ENCODE assay signal across 8 cellular contexts in genomic region chr14:64812412-64812811, GRCh38.
DNase-seq lines count a peak whose midpoint lies in the region; ATAC-seq and TF ChIP-seq lines count a peak whose summit lies in the region.

No MANE protein-coding gene starts in this region.

- intact Hi-C loops in colonic mucosa (cut with DNase I) (no loop called here), adrenal gland (cut with DNase I) (no loop called here)

- no peaks in the 10 kb centered on the region for H3K27me3 Mint-ChIP-seq in mesothelial cell of epicardium (ENCODE audit: low read depth)

- no peak overlapping the region for H3K4me3 Mint-ChIP-seq in mesothelial cell of epicardium

- ATAC-seq in GM21717 (IDR thresholded peaks at IDR 0.05; ENCODE audit: unreplicated experiment) (peak; percentile 61), GM21390 (IDR thresholded peaks at IDR 0.05; ENCODE audit: unreplicated experiment) (no peak)

- H3K36me3 ChIP-seq in colonic mucosa: no peaks in the 10 kb centered on the region
- H3K36me3 ChIP-seq in suprapubic skin: no peaks in the 10 kb centered on the region
- H3K36me3 ChIP-seq in adrenal gland (replicated peaks in 1 of 2): no peaks in the 10 kb centered on the region

- TF ChIP-seq POLR2A in suprapubic skin (IDR thresholded peaks at IDR 0.05) (no peak), adrenal gland (IDR thresholded peaks at IDR 0.05) (no peak)

- TF ChIP-seq CTCF in colonic mucosa (IDR thresholded peaks at IDR 0.05): no peak
- no peak for TF ChIP-seq CTCF in suprapubic skin (IDR thresholded peaks at IDR 0.05)
- no peak for TF ChIP-seq CTCF in mesothelial cell of epicardium (IDR thresholded peaks at IDR 0.05; ENCODE audit: unreplicated experiment)
- TF ChIP-seq CTCF in adrenal gland (IDR thresholded peaks at IDR 0.05): no peak

- no peaks in the 10 kb centered on the region for H3K4me1 ChIP-seq in colonic mucosa
- H3K4me1 ChIP-seq in suprapubic skin: no peaks in the 10 kb centered on the region
- peaks cover 4 to 16% of the 10 kb centered on the region in 2 donors for H3K4me1 ChIP-seq in adrenal gland (replicated peaks in 1 of 2)

- H3K9me3 ChIP-seq in colonic mucosa: no peaks in the 10 kb centered on the region
- no peaks in the 10 kb centered on the region for H3K9me3 ChIP-seq in suprapubic skin
- H3K9me3 ChIP-seq in adrenal gland (replicated peaks in 1 of 3): no peaks in the 10 kb centered on the region

- H3K4me1 Mint-ChIP-seq in mesothelial cell of epicardium: peaks cover 11% of the 10 kb centered on the region

- no peak for TF ChIP-seq EP300 in suprapubic skin (IDR thresholded peaks at IDR 0.05)

- DNase-seq in NCI-H2227 treated with DMSO at 0.1 percent for 48 hours (lab: John Stamatoyannopoulos, UW) (peak; percentile 23), colonic mucosa (peak; percentile 83), suprapubic skin (ENCODE audit: low spot score in 2 of 2) (no peak), mesothelial cell of epicardium (ENCODE audit: low spot score in 2 of 2, unreplicated experiment in 2 of 2) (no peak), adrenal gland (no peak)
- peak; percentile 42 for DNase-seq in stimulated activated CD4-positive, alpha-beta T cell treated with anti-CD3 and anti-CD28 coated beads, Interleukin-1b, Interleukin-23, amount 100 ng/mL, for 48 hours

- no peak overlapping the region for H3K27ac ChIP-seq in colonic mucosa
- no peak overlapping the region for H3K27ac ChIP-seq in suprapubic skin
- no peak overlapping the region for H3K27ac ChIP-seq in adrenal gland

- no peaks in the 10 kb centered on the region for H3K9me3 Mint-ChIP-seq in mesothelial cell of epicardium

- H3K27me3 ChIP-seq in colonic mucosa: no peaks in the 10 kb centered on the region
- no peaks in the 10 kb centered on the region for H3K27me3 ChIP-seq in suprapubic skin
- no peaks in the 10 kb centered on the region for H3K27me3 ChIP-seq in adrenal gland

- H3K27ac Mint-ChIP-seq in mesothelial cell of epicardium: no peak overlapping the region

- no peaks in the 10 kb centered on the region for H3K36me3 Mint-ChIP-seq in mesothelial cell of epicardium

- no peak overlapping the region for H3K4me3 ChIP-seq in colonic mucosa
- H3K4me3 ChIP-seq in suprapubic skin: no peak overlapping the region
- no peak overlapping the region for H3K4me3 ChIP-seq in adrenal gland

- H3K9ac ChIP-seq in colonic mucosa (ENCODE audit: low read depth in 2 of 2, low read length in 2 of 2): no peak overlapping the region

- WGBS in suprapubic skin: 29% methylated on average over 8 of the region's 8 CpGs
- WGBS in adrenal gland, 4 donors: 56 to 70% (median 60%) methylated on average over 8 of the region's 8 CpGs

Comparison
In these comparisons a context has a peak if more than half of its experiments do, and no peak if none do; other contexts are left out.
1. DNase-seq: peak in NCI-H2227 treated with DMSO at 0.1 percent for 48 hours (single experiment), colonic mucosa (single experiment) and stimulated activated CD4-positive, alpha-beta T cell treated with anti-CD3 and anti-CD28 coated beads, Interleukin-1b, Interleukin-23, amount 100 ng/mL, for 48 hours (single experiment); none in suprapubic skin (0 of 2), mesothelial cell of epicardium (0 of 2) and adrenal gland (0 of 7).